Comparison of ENCODE assay signal across 11 cellular contexts in genomic region chr6:2818593-2818992, GRCh38. TPM values are rescaled to one million over a fixed set of nuclear protein-coding genes. Genes with fewer than 3 reads are reported as not detected.
A peak's percentile ranks its signal among the peaks of the same experiment; 100 is the strongest.
DNase-seq lines count a peak whose midpoint lies in the region; ATAC-seq and TF ChIP-seq lines count a peak whose summit lies in the region.
"Had no signal": no experiment of that assay in that cellular context is flagged by ENCODE, and none has a peak within 500 bp of the region (broad histone marks: within the 10 kb centered on the region; RNA-seq: fewer than 3 reads in every experiment).

No MANE protein-coding gene starts in this region.

- CTCF ChIA-PET in T-cell (lab: Charles Lee) = no interaction called here

- H3K4me3 ChIP-seq in body of pancreas (no peak overlapping the region), hepatocyte (no peak overlapping the region), smooth muscle cell (no peak overlapping the region)

- H3K4me2 ChIP-seq in hepatocyte (peak overlapping the region; percentile 32), smooth muscle cell (peak overlapping the region; percentile 23)

- H3K27me3 Mint-ChIP-seq in T-cell = no peaks in the 10 kb centered on the region

- H2AFZ ChIP-seq in hepatocyte (no peak overlapping the region), smooth muscle cell (ENCODE audit: low read depth) (no peak overlapping the region)

- H3K4me3 Mint-ChIP-seq in T-cell = no peak overlapping the region
- H3K4me3 Mint-ChIP-seq: immature natural killer cell; T-helper 1 cell treated with Interleukin-12 subunit alpha and Interleukin-12 subunit beta and Interleukin-4 antibody, amounts not matched to agents 30 μg/mL and 1 μg/mL, for 36 hours had no signal

- in situ Hi-C loops in KBM-7 (cut with MboI; ENCODE audit: low pct_unique_long_range_greater_than_20kb, low sequenced_read_pairs) = no loop called here

- H3K27me3 ChIP-seq in body of pancreas (no peaks in the 10 kb centered on the region), hepatocyte (no peaks in the 10 kb centered on the region), smooth muscle cell (ENCODE audit: low read depth) (no peaks in the 10 kb centered on the region)

- no peaks in the 10 kb centered on the region for H3F3A ChIP-seq in smooth muscle cell (ENCODE audit: low read depth)

- H3K9me3 Mint-ChIP-seq in T-cell = peaks cover 11 to 20% (median 18%) of the 10 kb centered on the region in 3 donors

- DNase-seq in KBM-7 (peak; percentile 51), body of pancreas (peak in 3 of 4 donors; percentile 44 to 72 (median 61)), hepatocyte (ENCODE audit: low spot score) (no peak), smooth muscle cell (lab: John Stamatoyannopoulos, UW; ENCODE audit: unreplicated experiment) (no peak), T-cell (no peak)
- DNase-seq: immature natural killer cell, MM.1S had no signal

- intact Hi-C loops in body of pancreas (cut with DNase I) = no loop called here

- POLR2A ChIA-PET in T-cell (lab: Charles Lee) = no interaction called here

- H3K79me2 ChIP-seq in hepatocyte (no peaks in the 10 kb centered on the region), smooth muscle cell (ENCODE audit: low read depth) (no peaks in the 10 kb centered on the region)

- no peaks in the 10 kb centered on the region for H3K9me3 ChIP-seq in body of pancreas
- H3K9me3 ChIP-seq in hepatocyte (ENCODE audit: low read depth) = peaks cover 3% of the 10 kb centered on the region
- no peaks in the 10 kb centered on the region for H3K9me3 ChIP-seq in smooth muscle cell (replicated peaks; ENCODE audit: low read depth)

- H3K36me3 ChIP-seq in body of pancreas (replicated peaks in 1 of 2; ENCODE audit: insufficient read depth in 1 of 2, low read depth in 2 of 2) = no peaks in the 10 kb centered on the region
- H3K36me3 ChIP-seq in hepatocyte (replicated peaks; ENCODE audit: insufficient read depth, low read depth) = no peaks in the 10 kb centered on the region
- H3K36me3 ChIP-seq in smooth muscle cell (ENCODE audit: low read depth) = peaks cover 2% of the 10 kb centered on the region

- TF ChIP-seq POLR2A in body of pancreas (IDR thresholded peaks at IDR 0.05) = no peak

- peaks cover 16% of the 10 kb centered on the region for H3K36me3 Mint-ChIP-seq in T-cell

- no peaks in the 10 kb centered on the region for H3K9me2 ChIP-seq in hepatocyte (replicated peaks; ENCODE audit: insufficient read depth)

- no peak for TF ChIP-seq CTCF in body of pancreas (IDR thresholded peaks at IDR 0.05)
- TF ChIP-seq CTCF in hepatocyte (IDR thresholded peaks at IDR 0.05; ENCODE audit: poor library complexity) = no peak
- TF ChIP-seq CTCF in smooth muscle cell (IDR thresholded peaks at IDR 0.05; ENCODE audit: borderline replicate concordance, insufficient read depth, poor library complexity, severe bottlenecking) = no peak

- H4K20me1 ChIP-seq in hepatocyte (ENCODE audit: insufficient read depth, poor library complexity, severe bottlenecking) = no peaks in the 10 kb centered on the region
- H4K20me1 ChIP-seq in smooth muscle cell (ENCODE audit: low read depth) = no peaks in the 10 kb centered on the region

- 8 to 11% methylated on average over 3 of the region's 3 CpGs for WGBS in body of pancreas, 2 donors
- 63% methylated on average over 3 of the region's 3 CpGs for WGBS in hepatocyte (ENCODE audit: low lambda C conversion rate, missing lambda C conversion rate)
- WGBS in smooth muscle cell (ENCODE audit: low lambda C conversion rate) = 89% methylated on average over 3 of the region's 3 CpGs

- H3K4me1 Mint-ChIP-seq in T-cell = peaks cover 19 to 29% (median 25%) of the 10 kb centered on the region in 3 donors

- peak; percentile 83 for ATAC-seq in body of pancreas
- ATAC-seq in GM19397 (IDR thresholded peaks at IDR 0.05; ENCODE audit: unreplicated experiment) = no peak
- no peak for ATAC-seq in HG03139 (IDR thresholded peaks at IDR 0.05; ENCODE audit: unreplicated experiment)
- no peak for ATAC-seq in GM21447 (IDR thresholded peaks at IDR 0.05; ENCODE audit: unreplicated experiment)
- ATAC-seq in T-cell (replicated peaks in 1 of 4) = no peak

- peak overlapping the region; percentile 9 for H3K9ac ChIP-seq in smooth muscle cell (ENCODE audit: low read depth)

- H3K4me1 ChIP-seq in body of pancreas = peaks cover 21% of the 10 kb centered on the region
- peaks cover 16% of the 10 kb centered on the region for H3K4me1 ChIP-seq in hepatocyte (ENCODE audit: insufficient read depth)
- H3K4me1 ChIP-seq in smooth muscle cell (ENCODE audit: low read depth) = no peaks in the 10 kb centered on the region

- H3K27ac ChIP-seq in body of pancreas (peak overlapping the region; percentile 30 to 83 (median 68)), hepatocyte (peak overlapping the region; percentile 47), smooth muscle cell (ENCODE audit: low read depth) (peak overlapping the region; percentile 65)

- H3K27ac Mint-ChIP-seq in T-cell = no peak overlapping the region

RNA-seq across cellular contexts. Expression of gene SERPINB1, which starts 23.1 kb away (rescaled TPM):
- total RNA-seq in body of pancreas (10 to 100 TPM; 19.1 to 80.4 TPM), hepatocyte (48.6 and 57.0 TPM in 2 replicates), smooth muscle cell (10.5 and 14.8 TPM in 2 replicates), T-cell (10 to 100 TPM; 40.3 to 60.9 (median 50.7) TPM)
- polyA plus RNA-seq in hepatocyte (45.9 and 56.5 TPM in 2 replicates), smooth muscle cell (17.7 and 21.9 TPM in 2 replicates)

RNA-seq across cellular contexts. Expression of gene WRNIP1, which starts 53.4 kb away (rescaled TPM):
- 10 to 100 TPM; 61.0 to 62.0 TPM for total RNA-seq in body of pancreas
- total RNA-seq in hepatocyte = 47.6 TPM in 2 replicates
- polyA plus RNA-seq in hepatocyte = 44.9 and 54.6 TPM in 2 replicates
- 20.0 and 27.0 TPM in 2 replicates for total RNA-seq in smooth muscle cell
- polyA plus RNA-seq in smooth muscle cell = 29.6 and 33.8 TPM in 2 replicates
- 10 to 100 TPM; 30.1 to 46.1 (median 41.1) TPM for total RNA-seq in T-cell

Comparison
In these comparisons a context has a peak if more than half of its experiments do, and no peak if none do; other contexts are left out.
1. DNase-seq: peak in KBM-7 (single experiment) and body of pancreas (3 of 4); none in hepatocyte (single experiment), smooth muscle cell (single experiment) and T-cell (0 of 34).
2. Peak in every context shown above with its lines, with median percentiles within 50 percentile points of each other: H3K27ac ChIP-seq.